ENCODE assay signal across 1 cellular context in genomic region chr5:34802834-34803563, GRCh38.
TF ChIP-seq lines count a peak whose summit lies in the region.

No MANE protein-coding gene starts in this region.

TF ChIP-seq in IMR-90, 13 proteins besides CTCF, POLR2A, EP300 and RAD21:
- TF ChIP-seq BHLHE40 (IDR thresholded peaks at IDR 0.05; ENCODE audit: low read depth, low read length) (no peak), CEBPB (IDR thresholded peaks at IDR 0.05; ENCODE audit: low read depth, low read length) (peak; percentile 54)
